Comparison of ENCODE assay signal across 21 cellular contexts in the genomic region with DNA sequence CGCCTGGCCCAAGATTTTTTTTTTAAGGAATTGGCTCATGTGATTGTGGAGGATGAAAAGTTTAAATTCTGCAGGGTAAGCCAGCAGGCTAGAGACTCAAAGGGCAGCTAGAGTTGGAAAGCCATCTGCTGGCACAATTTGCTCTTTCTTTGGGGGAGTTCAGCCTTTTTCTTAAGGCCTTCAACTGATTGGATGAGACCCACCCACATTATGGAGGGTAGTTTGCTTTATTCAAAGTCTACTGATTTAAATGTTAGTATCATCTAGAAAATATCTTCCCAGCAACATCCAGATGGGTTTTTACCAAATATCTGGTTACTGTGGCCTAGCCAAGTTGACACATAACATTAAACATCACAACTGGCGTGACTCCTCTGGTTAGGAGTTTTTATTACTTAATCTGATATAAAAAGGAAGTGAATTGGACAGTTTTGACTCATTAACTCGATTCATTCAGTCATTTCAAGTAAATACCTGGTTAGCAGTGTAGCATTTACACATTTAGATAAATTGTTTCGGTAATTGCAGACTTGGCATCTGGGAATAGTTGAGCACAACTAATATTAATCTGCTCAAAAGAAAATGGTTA. TPM values are rescaled to one million over a fixed set of nuclear protein-coding genes. Genes with fewer than 3 reads are reported as not detected.
DNase-seq lines count a peak whose midpoint lies in the region; FAIRE-seq lines count a peak whose summit lies in the region.
"Had no signal": no experiment of that assay in that cellular context is flagged by ENCODE, and none has a peak within 500 bp of the region (broad histone marks: within the 10 kb centered on the region; RNA-seq: fewer than 3 reads in every experiment).

No MANE protein-coding gene starts in this region.

- H3K4me3 ChIP-seq in endocrine pancreas (ENCODE audit: control insufficient read depth, insufficient read depth, low read length), result peak overlapping the region; percentile 29
- no peak overlapping the region for H3K4me3 ChIP-seq in CD4-positive, alpha-beta memory T cell (ENCODE audit: low read length in 2 of 2)
- H3K4me3 ChIP-seq: A549, GM23248 had no signal

- H3K27me3 ChIP-seq in endocrine pancreas (ENCODE audit: control insufficient read depth, insufficient read depth, low read length), result no peaks in the 10 kb centered on the region
- no peaks in the 10 kb centered on the region for H3K27me3 ChIP-seq in CD4-positive, alpha-beta memory T cell (ENCODE audit: insufficient read depth, low read length)
- H3K27me3 ChIP-seq: BE2C had no signal

- H3K4me1 ChIP-seq in endocrine pancreas (ENCODE audit: control insufficient read depth, insufficient read depth, low read length), result peaks cover 10% of the 10 kb centered on the region
- no peaks in the 10 kb centered on the region for H3K4me1 ChIP-seq in CD4-positive, alpha-beta memory T cell (ENCODE audit: insufficient read depth, low read length)
- H3K4me1 ChIP-seq: A549, BE2C had no signal

- H3K27ac Mint-ChIP-seq in CD4-positive, alpha-beta memory T cell, result no peak overlapping the region
- H3K27ac Mint-ChIP-seq: H9 had no signal

- no peaks in the 10 kb centered on the region for H3K27me3 Mint-ChIP-seq in CD4-positive, alpha-beta memory T cell

- H3K4me3 Mint-ChIP-seq in CD4-positive, alpha-beta memory T cell, result no peak overlapping the region
- H3K4me3 Mint-ChIP-seq: H9 had no signal

- FAIRE-seq in RCC 7860 (lab: Jason Lieb, UNC) (peak; percentile 33), GM19239 (lab: Jason Lieb, UNC) (no peak)
- FAIRE-seq: A549, HepG2 had no signal

- no peak overlapping the region for H3K27ac ChIP-seq in CD4-positive, alpha-beta memory T cell (ENCODE audit: low read depth, low read length)
- H3K27ac ChIP-seq: A549, GM23248, HL-60 had no signal

- H3K9ac ChIP-seq in endocrine pancreas (ENCODE audit: control insufficient read depth, insufficient read depth, low read length), result no peak overlapping the region
- H3K9ac ChIP-seq: GM23248 had no signal

- CTCF ChIA-PET in CD4-positive, alpha-beta memory T cell (lab: Charles Lee; ENCODE audit: partially characterized antibody), result no interaction called here

- intact Hi-C loops in posterior vena cava (cut with DNase I), result no loop called here
- intact Hi-C loops in CD4-positive, alpha-beta memory T cell (cut with micrococcal nuclease), result no loop called here

- no peaks in the 10 kb centered on the region for H3K9me3 Mint-ChIP-seq in CD4-positive, alpha-beta memory T cell
- H3K9me3 Mint-ChIP-seq: H9 had no signal

- H3K36me3 ChIP-seq in endocrine pancreas (ENCODE audit: control insufficient read depth, insufficient read depth, low read length), result no peaks in the 10 kb centered on the region
- H3K36me3 ChIP-seq in CD4-positive, alpha-beta memory T cell (ENCODE audit: insufficient read depth, low read length), result no peaks in the 10 kb centered on the region
- H3K36me3 ChIP-seq: BE2C had no signal

- POLR2A ChIA-PET in CD4-positive, alpha-beta memory T cell (lab: Charles Lee; ENCODE audit: partially characterized antibody), result no interaction called here

- H3K4me1 Mint-ChIP-seq in CD4-positive, alpha-beta memory T cell, result peaks cover 0 to 2% (median 0%) of the 10 kb centered on the region in 4 donors
- H3K4me1 Mint-ChIP-seq: H9 had no signal

- DNase-seq in Caki2 (ENCODE audit: low read depth) (peak; percentile 31), RCC 7860 (ENCODE audit: low spot score) (no peak), kidney tubule cell (ENCODE audit: low spot score) (peak; percentile 84), dermis blood vessel endothelial cell (no peak), GM19239 (ENCODE audit: insufficient read length, low spot score) (no peak), posterior vena cava (ENCODE audit: low spot score) (no peak)
- DNase-seq in CD4-positive, alpha-beta memory T cell, result no peak
- DNase-seq: BE2C, DMS79, GM23248, H9, KBM-7, NCI-H1092 treated with DMSO at 0.1 percent for 48 hours, NCI-H2029 treated with DMSO at 0.1 percent for 48 hours, NCI-H226, NCI-H510A treated with DMSO at 0.1 percent for 48 hours, NCI-H748 treated with DMSO at 0.1 percent for 48 hours had no signal

- in situ Hi-C loops in Caki2 (cut with HindIII; ENCODE audit: low pct_unique_long_range_greater_than_20kb, low sequenced_read_pairs), result no loop called here

- H3K36me3 Mint-ChIP-seq in CD4-positive, alpha-beta memory T cell, result peaks cover 9 to 13% of the 10 kb centered on the region in 2 donors

- H3K9me3 ChIP-seq in endocrine pancreas (ENCODE audit: control insufficient read depth, low read length), result no peaks in the 10 kb centered on the region
- H3K9me3 ChIP-seq in CD4-positive, alpha-beta memory T cell (ENCODE audit: control insufficient read depth in 1 of 2, low read length in 2 of 2), result no peaks in the 10 kb centered on the region
- H3K9me3 ChIP-seq: A549, BE2C had no signal

RNA-seq across cellular contexts. Expression of a gene that starts 12.4 kb away (rescaled TPM):
- 5.0 and 5.5 TPM in 2 replicates for total RNA-seq in Caki2 (2014; rRNA removed; shearing (Covaris generic); ENCODE audit: low replicate concordance)
- 0.14 and 1.0 TPM in 2 replicates for total RNA-seq in dermis blood vessel endothelial cell
- total RNA-seq in posterior vena cava, result under 1 TPM; 0.14 to 0.62 TPM
- total RNA-seq in CD4-positive, alpha-beta memory T cell, result 10 to 100 TPM; 16.7 to 19.2 TPM
- polyA plus RNA-seq in CD4-positive, alpha-beta memory T cell, result 1 to 10 TPM; 9.3 to 9.9 TPM
- total RNA-seq: GM23248 had no signal
- polyA plus RNA-seq: GM23248 had no signal

Comparison
In these comparisons a context has a peak if more than half of its experiments do, and no peak if none do; other contexts are left out.
1. DNase-seq: peak in Caki2 (single experiment) and kidney tubule cell (single experiment); none in RCC 7860 (single experiment), dermis blood vessel endothelial cell (single experiment), GM19239 (single experiment), posterior vena cava (single experiment) and CD4-positive, alpha-beta memory T cell (0 of 5).